In genomic region chr7:55080000-55080629, GRCh38 we compare ENCODE assay signal across 15 cellular contexts.
"Had no signal": no experiment of that assay in that cellular context is flagged by ENCODE, and none has a peak within 500 bp of the region (broad histone marks: within the 10 kb centered on the region; RNA-seq: fewer than 3 reads in every experiment).

No MANE protein-coding gene starts in this region.

- H3K4me3 ChIP-seq: left lung, skin epidermis, upper lobe of right lung had no signal

- H3K27ac Mint-ChIP-seq: activated naive CD8-positive, alpha-beta T cell treated with anti-CD3 and anti-CD28 coated beads, Interleukin-2, amount 10 ng/mL, durations not matched to agents 7 days and 5 days; dendritic cell treated with granulocyte-macrophage colony-stimulating factor and Interleukin-4, amounts not matched to agents 40 ng/mL and 50 ng/mL, for 4 days; natural killer cell had no signal

- H3K36me3 Mint-ChIP-seq: activated naive CD8-positive, alpha-beta T cell treated with anti-CD3 and anti-CD28 coated beads, Interleukin-2, amount 10 ng/mL, durations not matched to agents 7 days and 5 days; natural killer cell had no signal

- ATAC-seq: left lung, natural killer cell, upper lobe of right lung had no signal

- H3K9me3 Mint-ChIP-seq: activated naive CD8-positive, alpha-beta T cell treated with anti-CD3 and anti-CD28 coated beads, Interleukin-2, amount 10 ng/mL, durations not matched to agents 7 days and 5 days; dendritic cell treated with granulocyte-macrophage colony-stimulating factor and Interleukin-4, amounts not matched to agents 40 ng/mL and 50 ng/mL, for 4 days; natural killer cell had no signal

- H3K27me3 ChIP-seq: left lung, upper lobe of right lung had no signal

- H3K4me3 Mint-ChIP-seq: activated naive CD8-positive, alpha-beta T cell treated with anti-CD3 and anti-CD28 coated beads, Interleukin-2, amount 10 ng/mL, durations not matched to agents 7 days and 5 days; dendritic cell treated with granulocyte-macrophage colony-stimulating factor and Interleukin-4, amounts not matched to agents 40 ng/mL and 50 ng/mL, for 4 days; natural killer cell had no signal

- DNase-seq: activated naive CD4-positive, alpha-beta T cell; activated naive CD8-positive, alpha-beta T cell treated with anti-CD3 and anti-CD28 coated beads, Interleukin-2, amount 10 ng/mL, durations not matched to agents 7 days and 5 days; activated T-cell treated with anti-CD3 and anti-CD28 coated beads for 4 hours; effector memory CD4-positive, alpha-beta T cell; hippocampal formation; kidney; left lung; mesenchymal stem cell; natural killer cell; posterior cingulate gyrus; stimulated activated CD4-positive, alpha-beta T cell treated with anti-CD3 and anti-CD28 coated beads, Interleukin-4, amount 100 ng/mL, for 24 hours; stimulated activated naive CD4-positive, alpha-beta T cell; upper lobe of right lung had no signal

- H3K9me3 ChIP-seq: left lung, upper lobe of right lung had no signal

- H3K4me1 Mint-ChIP-seq: activated naive CD8-positive, alpha-beta T cell treated with anti-CD3 and anti-CD28 coated beads, Interleukin-2, amount 10 ng/mL, durations not matched to agents 7 days and 5 days had no signal

- H3K36me3 ChIP-seq: left lung, upper lobe of right lung had no signal

- FAIRE-seq: kidney had no signal

- H3K27me3 Mint-ChIP-seq: dendritic cell treated with granulocyte-macrophage colony-stimulating factor and Interleukin-4, amounts not matched to agents 40 ng/mL and 50 ng/mL, for 4 days had no signal

- H3K27ac ChIP-seq: upper lobe of right lung had no signal
